In the genomic region with DNA sequence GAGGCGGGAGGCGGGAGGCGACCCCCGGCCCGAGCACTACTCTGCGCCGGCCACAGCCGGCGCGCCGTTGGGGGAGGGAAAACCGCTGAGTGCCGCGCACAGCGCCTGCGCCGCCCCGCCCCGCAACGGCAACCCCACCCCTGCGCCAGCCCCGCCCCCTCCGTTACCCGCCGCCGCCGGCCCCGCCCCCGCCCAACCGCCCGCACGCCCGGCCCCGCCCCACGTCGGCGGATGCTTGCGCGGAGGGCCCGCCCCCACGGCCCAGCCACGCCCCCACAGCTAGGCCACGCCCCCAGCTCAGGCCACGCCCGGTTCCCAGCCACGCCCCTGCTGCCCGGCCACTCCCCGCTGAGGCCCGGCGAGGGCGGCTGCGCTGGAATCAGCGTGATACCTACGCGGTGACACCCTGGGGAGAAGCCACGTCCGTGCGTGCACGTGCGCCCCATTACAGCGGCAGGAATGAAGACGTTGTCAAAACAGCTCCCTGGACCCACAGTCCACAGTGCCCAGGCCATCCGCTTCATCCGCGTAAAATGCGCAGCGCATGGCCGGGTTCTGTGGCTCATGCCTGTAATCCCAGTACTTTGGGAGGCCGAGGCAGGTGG, we compare ENCODE assay signal across 8 cellular contexts. TPM values are rescaled to one million over a fixed set of nuclear protein-coding genes. Genes with fewer than 3 reads are reported as not detected.
DNase-seq lines count a peak whose midpoint lies in the region; ATAC-seq and TF ChIP-seq lines count a peak whose summit lies in the region.

A gene (minus strand): TSS at position 91 of the 605 bp plus-strand sequence. CDS start 152 bp downstream, outside the sequence.

- H2AFZ ChIP-seq in hepatocyte: peak within 1 kb of the TSS; percentile 83

- ATAC-seq in HG02571 (IDR thresholded peaks at IDR 0.05; ENCODE audit: unreplicated experiment): peak; percentile 63
- no peak for ATAC-seq in GM21526 (IDR thresholded peaks at IDR 0.05; ENCODE audit: low FRiP score, unreplicated experiment)

- H3K4me3 ChIP-seq in ascending aorta (peak within 1 kb of the TSS; percentile 57 to 69), hepatocyte (peak within 1 kb of the TSS; percentile 52), retinal pigment epithelial cell (ENCODE audit: low read length) (peak within 1 kb of the TSS; percentile 47)

- H3K27me3 ChIP-seq in ascending aorta (no peaks in the 10 kb centered on the region), hepatocyte (peaks cover 7% of the 10 kb centered on the region)

- DNase-seq in GF-D8 (lab: John Stamatoyannopoulos, UW) (peak; percentile 46), NCI-H1105 (lab: John Stamatoyannopoulos, UW) (peak; percentile 83), T-helper 22 cell (ENCODE audit: low read depth) (peak; percentile 81), ascending aorta (ENCODE audit: low spot score in 2 of 2) (peak; percentile 53 to 93), hepatocyte (ENCODE audit: low spot score) (peak; percentile 94), retinal pigment epithelial cell (ENCODE audit: low read depth) (peak; percentile 59)

- H3K27ac ChIP-seq in ascending aorta: peak within 1 kb of the TSS; percentile 56 to 63
- peak within 1 kb of the TSS; percentile 97 for H3K27ac ChIP-seq in hepatocyte

- H3K9me2 ChIP-seq in hepatocyte (replicated peaks; ENCODE audit: insufficient read depth): no peaks in the 10 kb centered on the region

- H3K79me2 ChIP-seq in hepatocyte: peaks cover 22% of the 10 kb centered on the region

- H3K36me3 ChIP-seq in ascending aorta (peaks cover 0 to 6% of the 10 kb centered on the region in 2 donors), hepatocyte (replicated peaks; ENCODE audit: insufficient read depth, low read depth) (no peaks in the 10 kb centered on the region)

- H3K9me3 ChIP-seq in ascending aorta: no peaks in the 10 kb centered on the region
- no peaks in the 10 kb centered on the region for H3K9me3 ChIP-seq in hepatocyte (ENCODE audit: low read depth)

- no peak for TF ChIP-seq CTCF in ascending aorta (IDR thresholded peaks at IDR 0.05)
- no peak for TF ChIP-seq CTCF in hepatocyte (IDR thresholded peaks at IDR 0.05; ENCODE audit: poor library complexity)
- no peak for TF ChIP-seq CTCF in retinal pigment epithelial cell (conservative IDR thresholded peaks at IDR 0.05; ENCODE audit: low read depth, low read length)

- 27% methylated on average over 22 of the region's 69 CpGs for WGBS in hepatocyte (ENCODE audit: low lambda C conversion rate, missing lambda C conversion rate)

- intact Hi-C loops in ascending aorta (cut with DNase I): loop anchor here (2.0 to 5.0 kb wide), 5 partner anchors 35 to 795 kb away; a partner anchor contains a TSS

- H3K4me2 ChIP-seq in hepatocyte: peak within 1 kb of the TSS; percentile 91

- H3K4me1 ChIP-seq in ascending aorta: peaks cover 4 to 7% of the 10 kb centered on the region in 2 donors
- H3K4me1 ChIP-seq in hepatocyte (ENCODE audit: insufficient read depth): peaks cover 19% of the 10 kb centered on the region

- H4K20me1 ChIP-seq in hepatocyte (ENCODE audit: insufficient read depth, poor library complexity, severe bottlenecking): peaks cover 3% of the 10 kb centered on the region

RNA-seq across cellular contexts. Expression of the gene that starts here (rescaled TPM):
- 1.1 TPM for total RNA-seq in ascending aorta
- 9.1 and 9.5 TPM in 2 replicates for total RNA-seq in hepatocyte
- 8.5 and 10.5 TPM in 2 replicates for polyA plus RNA-seq in hepatocyte
